8 cellular contexts compared by ENCODE assay signal in genomic region chr17:48577946-48578615, GRCh38. TPM values are rescaled to one million over a fixed set of nuclear protein-coding genes. Genes with fewer than 3 reads are reported as not detected.
DNase-seq lines count a peak whose midpoint lies in the region; ATAC-seq and TF ChIP-seq lines count a peak whose summit lies in the region.

Gene HOXB4 (minus strand): TSS chr17:48578350. CDS start chr17:48578319, 31 bp downstream.

- H3K27ac Mint-ChIP-seq in activated CD4-positive, alpha-beta memory T cell treated with anti-CD3 and anti-CD28 coated beads for 36 hours: peak within 1 kb of the TSS; percentile 59
- H3K27ac Mint-ChIP-seq in naive thymus-derived CD4-positive, alpha-beta T cell: peak within 1 kb of the TSS; percentile 26 to 89 (median 66)

- ATAC-seq in GM21528 (IDR thresholded peaks at IDR 0.05; ENCODE audit: low FRiP score, unreplicated experiment): peak; percentile 71
- ATAC-seq in naive thymus-derived CD4-positive, alpha-beta T cell: peak; percentile 83
- no peak for ATAC-seq in HG02840 (IDR thresholded peaks at IDR 0.05; ENCODE audit: low FRiP score, unreplicated experiment)

- TF ChIP-seq CTCF in epithelial cell of esophagus (IDR thresholded peaks at IDR 0.05; ENCODE audit: insufficient read depth, low read depth, low read length, missing control alignments) (no peak), tibial artery (IDR thresholded peaks at IDR 0.05) (no peak)

- POLR2A ChIA-PET in activated CD4-positive, alpha-beta memory T cell treated with anti-CD3 and anti-CD28 coated beads for 36 hours (lab: Charles Lee): interaction anchor here (1.0 kb wide), 1 partner anchor 34 kb away, joined by 3 read pairs; no protein-coding TSS in a partner anchor
- POLR2A ChIA-PET in naive thymus-derived CD4-positive, alpha-beta T cell (lab: Charles Lee): interaction anchor here (1.2 to 2.1 kb wide), 2 partner anchors 15 to 31 kb away, joined by 3 to 6 read pairs; partner anchors contain the start of gene HOXB5

- no peaks in the 10 kb centered on the region for H3K36me3 Mint-ChIP-seq in activated CD4-positive, alpha-beta memory T cell treated with anti-CD3 and anti-CD28 coated beads for 36 hours
- peaks cover 0 to 13% (median 0%) of the 10 kb centered on the region in 5 donors for H3K36me3 Mint-ChIP-seq in naive thymus-derived CD4-positive, alpha-beta T cell

- H3K9me3 ChIP-seq in naive thymus-derived CD4-positive, alpha-beta T cell (ENCODE audit: control insufficient read depth in 2 of 3, low read length in 3 of 3): no peaks in the 10 kb centered on the region
- no peaks in the 10 kb centered on the region for H3K9me3 ChIP-seq in tibial artery

- no peak within 1 kb of the TSS for H3K27ac ChIP-seq in naive thymus-derived CD4-positive, alpha-beta T cell (ENCODE audit: low read depth, low read length)
- H3K27ac ChIP-seq in tibial artery: peak within 1 kb of the TSS; percentile 24 to 75

- H3K27me3 ChIP-seq in naive thymus-derived CD4-positive, alpha-beta T cell (ENCODE audit: control insufficient read depth in 2 of 2, insufficient read depth in 2 of 2, low read length in 2 of 2): peaks cover 6 to 36% of the 10 kb centered on the region in 2 donors
- peaks cover 8 to 53% of the 10 kb centered on the region in 2 donors for H3K27me3 ChIP-seq in tibial artery

- H3K9me3 Mint-ChIP-seq in activated CD4-positive, alpha-beta memory T cell treated with anti-CD3 and anti-CD28 coated beads for 36 hours: no peaks in the 10 kb centered on the region
- H3K9me3 Mint-ChIP-seq in naive thymus-derived CD4-positive, alpha-beta T cell: peaks cover 0 to 4% (median 0%) of the 10 kb centered on the region in 11 donors

- CTCF ChIA-PET in activated CD4-positive, alpha-beta memory T cell treated with anti-CD3 and anti-CD28 coated beads for 36 hours (lab: Charles Lee): interaction anchor here (1.3 to 1.4 kb wide), 2 partner anchors 36 to 85 kb away, joined by 3 read pairs; no protein-coding TSS in a partner anchor
- CTCF ChIA-PET in naive thymus-derived CD4-positive, alpha-beta T cell (lab: Charles Lee): interaction anchor here (0.8 to 1.1 kb wide), 2 partner anchors 77 to 85 kb away, joined by 3 to 4 read pairs; no protein-coding TSS in a partner anchor

- no peaks in the 10 kb centered on the region for H3K36me3 ChIP-seq in naive thymus-derived CD4-positive, alpha-beta T cell (ENCODE audit: control insufficient read depth in 2 of 3, insufficient read depth in 3 of 3, low read length in 3 of 3)
- no peaks in the 10 kb centered on the region for H3K36me3 ChIP-seq in tibial artery

- peak in 10 of 14 donors; percentile 40 to 78 (median 63) for DNase-seq in C1 segment of cervical spinal cord (lab: John Stamatoyannopoulos, UW)
- DNase-seq in NCI-H2107 (lab: John Stamatoyannopoulos, UW): peak; percentile 64
- peak; percentile 82 for DNase-seq in activated CD4-positive, alpha-beta memory T cell treated with anti-CD3 and anti-CD28 coated beads for 36 hours
- DNase-seq in epithelial cell of esophagus (ENCODE audit: low read depth): no peak
- peak in 6 of 9 donors; percentile 51 to 74 (median 57) for DNase-seq in naive thymus-derived CD4-positive, alpha-beta T cell
- DNase-seq in tibial artery: peak in 1 of 2 donors; percentile 76

- H3K4me1 ChIP-seq in naive thymus-derived CD4-positive, alpha-beta T cell (ENCODE audit: control insufficient read depth in 2 of 2, insufficient read depth in 2 of 2, low read length in 2 of 2): peaks cover 15 to 27% of the 10 kb centered on the region in 2 donors
- peaks cover 0 to 34% (median 18%) of the 10 kb centered on the region in 4 donors for H3K4me1 ChIP-seq in tibial artery

- peak within 1 kb of the TSS; percentile 22 for H3K4me3 ChIP-seq in epithelial cell of esophagus (ENCODE audit: low read length)
- H3K4me3 ChIP-seq in naive thymus-derived CD4-positive, alpha-beta T cell (ENCODE audit: low read length): peak within 1 kb of the TSS; percentile 78
- peak within 1 kb of the TSS; percentile 51 to 60 for H3K4me3 ChIP-seq in tibial artery

- H3K27me3 Mint-ChIP-seq in activated CD4-positive, alpha-beta memory T cell treated with anti-CD3 and anti-CD28 coated beads for 36 hours: peaks cover 42% of the 10 kb centered on the region
- peaks cover 44 to 70% (median 49%) of the 10 kb centered on the region in 5 donors for H3K27me3 Mint-ChIP-seq in naive thymus-derived CD4-positive, alpha-beta T cell

- peak within 1 kb of the TSS; percentile 80 for H3K4me3 Mint-ChIP-seq in activated CD4-positive, alpha-beta memory T cell treated with anti-CD3 and anti-CD28 coated beads for 36 hours
- H3K4me3 Mint-ChIP-seq in naive thymus-derived CD4-positive, alpha-beta T cell: peak within 1 kb of the TSS; percentile 88 to 94 (median 90)

- peaks cover 35% of the 10 kb centered on the region for H3K4me1 Mint-ChIP-seq in activated CD4-positive, alpha-beta memory T cell treated with anti-CD3 and anti-CD28 coated beads for 36 hours (ENCODE audit: low read depth)
- H3K4me1 Mint-ChIP-seq in naive thymus-derived CD4-positive, alpha-beta T cell: peaks cover 12 to 62% (median 52%) of the 10 kb centered on the region in 7 donors

- intact Hi-C loops in activated CD4-positive, alpha-beta memory T cell treated with anti-CD3 and anti-CD28 coated beads for 36 hours (cut with micrococcal nuclease): loop anchor here (2.0 to 5.0 kb wide), 2 partner anchors 36 to 87 kb away; no protein-coding TSS in a partner anchor
- intact Hi-C loops in naive thymus-derived CD4-positive, alpha-beta T cell (cut with micrococcal nuclease): loop anchor here (1.0 to 5.0 kb wide), 4 partner anchors 34 to 86 kb away; no protein-coding TSS in a partner anchor
- intact Hi-C loops in tibial artery (cut with DNase I; ENCODE audit: low total_unique reads): no loop called here

RNA-seq across cellular contexts. Expression of gene HOXB4, which starts in this region (rescaled TPM):
- 1 to 10 TPM; 2.3 TPM for total RNA-seq in activated CD4-positive, alpha-beta memory T cell treated with anti-CD3 and anti-CD28 coated beads for 36 hours
- 1 to 10 TPM in 4 of 5 experiments, under 1 TPM in 1; 0.34 to 7.9 (median 2.4) TPM for total RNA-seq in naive thymus-derived CD4-positive, alpha-beta T cell
- not detected for polyA plus RNA-seq in naive thymus-derived CD4-positive, alpha-beta T cell

Comparison
In these comparisons a context has a peak if more than half of its experiments do, and no peak if none do; other contexts are left out.
1. H3K4me3 ChIP-seq: peak in every context shown above with its lines; median percentile 78 in naive thymus-derived CD4-positive, alpha-beta T cell; 56 in tibial artery; 22 in epithelial cell of esophagus.